ENCODE assay signal across 19 cellular contexts in the genomic region with DNA sequence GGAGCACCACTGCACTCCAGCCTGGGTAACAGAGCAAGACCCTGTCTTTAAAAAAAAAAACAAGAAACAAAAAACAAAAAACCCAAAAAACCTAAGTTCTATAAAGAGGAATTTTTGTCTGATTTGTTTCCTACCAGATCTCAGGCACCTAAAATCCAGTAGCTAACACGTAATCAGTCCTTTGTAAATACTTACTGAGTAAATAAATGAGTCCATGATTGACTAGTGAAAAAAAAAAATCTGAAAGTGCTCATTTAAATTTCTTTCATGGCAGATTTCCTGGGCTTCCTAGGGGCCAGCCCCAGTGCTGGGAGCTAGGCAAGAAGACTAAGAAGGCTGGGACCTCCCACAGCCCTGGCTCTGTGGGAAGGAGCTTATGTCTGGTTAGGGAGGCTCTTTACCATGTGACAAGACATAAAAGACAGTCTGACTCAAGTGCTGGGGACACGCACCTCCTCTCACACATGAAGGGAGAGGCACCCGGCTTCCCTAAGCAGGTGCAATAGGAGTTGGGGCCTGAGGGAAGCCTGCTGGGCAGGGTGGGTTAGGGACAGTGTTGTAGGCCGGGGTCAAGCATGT.
"Had no signal": no experiment of that assay in that cellular context is flagged by ENCODE, and none has a peak within 500 bp of the region (broad histone marks: within the 10 kb centered on the region; RNA-seq: fewer than 3 reads in every experiment).

No MANE protein-coding gene starts in this region.

- H3K4me3 Mint-ChIP-seq: memory B cell; mesothelial cell of epicardium; natural killer cell treated with Interleukin-12 subunit alpha and Interleukin-12 subunit beta and Interleukin-15 and Interleukin-18, amount 100 ng/mL, for 72 hours had no signal

- ATAC-seq: esophagus mucosa; heart right ventricle; lower lobe of right lung; natural killer cell treated with Interleukin-12 subunit alpha and Interleukin-12 subunit beta and Interleukin-15 and Interleukin-18, amount 100 ng/mL, for 72 hours; stimulated activated naive CD8-positive, alpha-beta T cell treated with anti-CD3 and anti-CD28 coated beads, Interleukin-15, Interleukin-2, amounts not matched to agents 100 U/mL and 50 U/mL, for 24 hours; upper lobe of right lung had no signal

- H3K27ac ChIP-seq: coronary artery, heart right ventricle, lower lobe of right lung, right atrium auricular region, suprapubic skin, thyroid gland, upper lobe of right lung, vagina had no signal

- H3K4me1 Mint-ChIP-seq: memory B cell, mesothelial cell of epicardium had no signal

- H3K4me3 ChIP-seq: coronary artery, heart right ventricle, lower lobe of right lung, right atrium auricular region, suprapubic skin, thyroid gland, upper lobe of right lung, vagina had no signal

- H3K4me1 ChIP-seq: lower lobe of right lung, right atrium auricular region, suprapubic skin, thyroid gland, upper lobe of right lung, vagina had no signal

- H3K36me3 ChIP-seq: right atrium auricular region had no signal

- H3K27ac Mint-ChIP-seq: memory B cell; mesothelial cell of epicardium; natural killer cell treated with Interleukin-12 subunit alpha and Interleukin-12 subunit beta and Interleukin-15 and Interleukin-18, amount 100 ng/mL, for 72 hours had no signal

- DNase-seq: effector CD4-positive, alpha-beta T cell; heart right ventricle; hypothalamus; kidney glomerular epithelial cell; lower lobe of right lung; posterior cingulate gyrus; small intestine; stimulated activated CD4-positive, alpha-beta T cell treated with anti-CD3 and anti-CD28 coated beads, Interleukin-12 subunit alpha, Interleukin-12 subunit beta, amount 100 ng/mL, for 4 hours; stimulated activated naive CD8-positive, alpha-beta T cell treated with anti-CD3 and anti-CD28 coated beads, Interleukin-15, Interleukin-2, amounts not matched to agents 100 U/mL and 50 U/mL, for 24 hours; thyroid gland; upper lobe of right lung had no signal

- H3K9me3 Mint-ChIP-seq: memory B cell; mesothelial cell of epicardium; natural killer cell treated with Interleukin-12 subunit alpha and Interleukin-12 subunit beta and Interleukin-15 and Interleukin-18, amount 100 ng/mL, for 72 hours had no signal

- H3K9me3 ChIP-seq: heart right ventricle, lower lobe of right lung, right atrium auricular region, suprapubic skin, thyroid gland, upper lobe of right lung, vagina had no signal

- H3K27me3 Mint-ChIP-seq: memory B cell; natural killer cell treated with Interleukin-12 subunit alpha and Interleukin-12 subunit beta and Interleukin-15 and Interleukin-18, amount 100 ng/mL, for 72 hours had no signal

- H3K27me3 ChIP-seq: heart right ventricle, right atrium auricular region, suprapubic skin, thyroid gland, upper lobe of right lung, vagina had no signal
